In the genomic region with DNA sequence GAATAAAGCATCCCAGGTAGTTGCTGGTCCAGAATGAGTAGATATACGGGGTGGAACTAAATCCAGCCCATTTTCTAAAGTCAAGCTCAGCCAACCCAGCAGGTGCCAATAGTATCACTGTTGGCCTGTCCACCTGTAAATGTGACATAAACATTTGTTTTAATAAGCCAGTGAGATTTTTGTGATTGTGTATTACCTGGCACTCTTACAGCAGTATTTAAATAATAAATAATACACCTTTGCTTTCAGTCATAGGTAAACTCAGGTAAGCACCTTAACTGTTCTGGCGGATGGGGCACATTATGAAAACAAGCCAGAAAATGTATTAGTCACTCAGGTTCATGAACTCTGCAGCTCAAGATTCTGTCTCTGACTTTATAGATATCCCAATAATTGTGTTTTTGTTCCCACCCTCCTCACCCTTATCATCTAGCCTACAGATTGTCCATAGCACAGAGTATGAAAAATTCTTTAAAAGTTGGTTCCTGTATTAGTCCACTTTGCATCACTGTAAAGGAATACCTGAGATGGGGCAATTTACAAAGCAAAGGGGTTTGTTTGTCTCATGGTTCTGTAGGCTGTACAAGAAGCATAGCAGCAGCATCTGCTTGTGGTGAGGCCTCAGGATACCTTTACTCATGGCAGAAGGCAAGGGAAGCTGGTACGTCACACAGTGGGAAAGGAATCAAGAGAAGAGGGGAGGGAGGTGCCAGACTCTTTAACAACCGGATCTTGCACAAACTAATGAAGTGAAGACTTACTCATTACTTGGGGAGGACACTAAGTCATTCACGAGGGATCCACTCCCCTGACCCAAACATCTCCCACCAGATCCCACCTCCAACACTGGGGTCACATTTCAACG, we compare ENCODE assay signal across 28 cellular contexts.
"Had no signal": no experiment of that assay in that cellular context is flagged by ENCODE, and none has a peak within 500 bp of the region (broad histone marks: within the 10 kb centered on the region; RNA-seq: fewer than 3 reads in every experiment).

No MANE protein-coding gene starts in this region.

- H3K27me3 ChIP-seq: neural progenitor cell, spleen, vagina had no signal

- H3K27me3 Mint-ChIP-seq: memory B cell had no signal

- H3K4me3 ChIP-seq: heart left ventricle, neural progenitor cell, spleen, vagina had no signal

- H3K4me1 ChIP-seq: neural progenitor cell, vagina had no signal

- H3K36me3 ChIP-seq: heart left ventricle, neural progenitor cell, spleen, vagina, WERI-Rb-1 had no signal

- H3K9me3 ChIP-seq: heart left ventricle, spleen, vagina had no signal

- H3K9me3 Mint-ChIP-seq: activated CD4-positive, alpha-beta memory T cell treated with anti-CD3 and anti-CD28 coated beads for 36 hours; activated CD4-positive, alpha-beta T cell treated with anti-CD3 and anti-CD28 coated beads, Interleukin-2, amount 10 ng/mL, durations not matched to agents 24 days and 14 days; immature natural killer cell; memory B cell; neural progenitor cell; T-helper 2 cell treated with Interferon-gamma antibody and Interleukin-4, amounts not matched to agents 5 μg/mL and 100 μg/mL, for 36 hours had no signal

- H3K27ac Mint-ChIP-seq: activated CD4-positive, alpha-beta memory T cell treated with anti-CD3 and anti-CD28 coated beads for 36 hours; activated CD4-positive, alpha-beta T cell treated with anti-CD3 and anti-CD28 coated beads, Interleukin-2, amount 10 ng/mL, durations not matched to agents 24 days and 14 days; immature natural killer cell; memory B cell; neural progenitor cell; T-helper 2 cell treated with Interferon-gamma antibody and Interleukin-4, amounts not matched to agents 5 μg/mL and 100 μg/mL, for 36 hours had no signal

- FAIRE-seq: colon, endometrium had no signal

- H3K36me3 Mint-ChIP-seq: activated CD4-positive, alpha-beta memory T cell treated with anti-CD3 and anti-CD28 coated beads for 36 hours; immature natural killer cell; memory B cell; naive thymus-derived CD4-positive, alpha-beta T cell; neural progenitor cell had no signal

- ATAC-seq: activated CD4-positive, CD25-positive, alpha-beta regulatory T cell treated with anti-CD3 and anti-CD28 coated beads, Interleukin-2, amount 50 U/mL, for 24 hours; heart left ventricle; naive thymus-derived CD4-positive, alpha-beta T cell; right cardiac atrium had no signal

- DNase-seq: activated CD4-positive, alpha-beta memory T cell treated with anti-CD3 and anti-CD28 coated beads for 36 hours; activated CD4-positive, alpha-beta T cell treated with anti-CD3 and anti-CD28 coated beads, Interleukin-2, amount 10 ng/mL, durations not matched to agents 24 days and 14 days; activated CD8-positive, alpha-beta memory T cell treated with anti-CD3 and anti-CD28 coated beads, Interleukin-2, amount 50 U/mL, for 4 hours; activated gamma-delta T cell; activated naive CD4-positive, alpha-beta T cell treated with anti-CD3 and anti-CD28 coated beads, Interleukin-2, amount 50 U/mL, for 16 hours; activated T-cell treated with anti-CD3 and anti-CD28 coated beads, Interleukin-2, amount 50 U/mL, for 1 hour; amniotic stem cell; effector CD8-positive, alpha-beta T cell; foreskin fibroblast; heart left ventricle; hypothalamus; immature natural killer cell; midbrain; naive thymus-derived CD4-positive, alpha-beta T cell; occipital lobe; right cardiac atrium; spleen; stimulated activated naive CD4-positive, alpha-beta T cell; T-helper 1 cell; trophoblast cell; WERI-Rb-1 had no signal

- H3K4me1 Mint-ChIP-seq: activated CD4-positive, alpha-beta T cell treated with anti-CD3 and anti-CD28 coated beads, Interleukin-2, amount 10 ng/mL, durations not matched to agents 24 days and 14 days; immature natural killer cell had no signal

- H3K27ac ChIP-seq: heart left ventricle, neural progenitor cell, spleen, vagina, WERI-Rb-1 had no signal

- H3K4me3 Mint-ChIP-seq: activated CD4-positive, alpha-beta memory T cell treated with anti-CD3 and anti-CD28 coated beads for 36 hours; activated CD4-positive, alpha-beta T cell treated with anti-CD3 and anti-CD28 coated beads, Interleukin-2, amount 10 ng/mL, durations not matched to agents 24 days and 14 days; immature natural killer cell; memory B cell; naive thymus-derived CD4-positive, alpha-beta T cell; neural progenitor cell; T-helper 2 cell treated with Interferon-gamma antibody and Interleukin-4, amounts not matched to agents 5 μg/mL and 100 μg/mL, for 36 hours had no signal
